Comparison of ENCODE assay signal across 22 cellular contexts in the genomic region with DNA sequence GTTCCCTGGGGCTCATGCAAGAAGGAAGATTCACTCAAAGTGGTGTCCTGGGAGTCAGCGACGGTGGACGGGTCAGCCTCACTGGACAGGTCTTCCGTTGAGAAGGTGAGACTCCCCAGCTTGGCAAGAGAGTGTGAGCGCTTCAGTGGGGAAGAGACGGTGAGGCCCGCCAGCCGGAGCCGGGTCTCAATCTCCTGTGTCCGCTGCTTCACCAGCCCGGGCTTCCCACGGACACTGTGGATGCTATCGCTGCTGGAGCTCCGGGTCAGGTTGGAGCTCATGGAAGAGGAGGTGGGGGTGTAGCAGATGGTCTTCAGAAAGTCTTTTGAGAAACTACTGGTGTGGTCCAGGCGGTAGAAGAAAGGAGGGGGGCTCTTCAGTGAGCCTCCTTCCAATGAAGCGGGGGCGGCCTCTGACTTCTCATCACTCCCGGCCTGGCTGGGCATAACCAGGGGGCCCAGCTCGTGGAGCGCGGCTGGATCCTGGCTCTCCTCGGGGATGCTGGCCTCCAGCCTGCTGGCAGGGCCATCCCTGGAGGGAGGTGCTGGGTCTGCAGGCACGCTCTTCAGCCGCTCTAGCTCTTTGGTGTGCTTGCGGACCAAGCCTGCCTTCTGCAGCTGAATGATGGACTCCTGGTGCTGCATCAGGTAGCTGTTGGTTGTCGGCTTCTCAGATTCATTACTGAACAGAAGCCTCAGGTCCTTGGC. TPM values are rescaled to one million over a fixed set of nuclear protein-coding genes. Genes with fewer than 3 reads are reported as not detected.
DNase-seq lines count a peak whose midpoint lies in the region; ATAC-seq and TF ChIP-seq lines count a peak whose summit lies in the region.
"Had no signal": no experiment of that assay in that cellular context is flagged by ENCODE, and none has a peak within 500 bp of the region (broad histone marks: within the 10 kb centered on the region; RNA-seq: fewer than 3 reads in every experiment).

No MANE protein-coding gene starts in this region.

- intact Hi-C loops in Right ventricle myocardium inferior (cut with DNase I): loop anchor here (5.0 kb wide), 2 partner anchors 56 to 96 kb away; a partner anchor contains a TSS
- intact Hi-C loops in cardiac septum (cut with DNase I): loop anchor here (5.0 kb wide), 1 partner anchor 96 kb away; no protein-coding TSS in a partner anchor
- intact Hi-C loops in heart left ventricle (cut with DNase I): loop anchor here in 6 of 10 donors (5.0 kb wide), 3 partner anchors 56 to 101 kb away; a partner anchor contains a TSS
- intact Hi-C loops in psoas muscle (cut with DNase I): loop anchor here (5.0 kb wide), 2 partner anchors 56 to 121 kb away; a partner anchor contains a TSS
- intact Hi-C loops in uterus (cut with DNase I; ENCODE audit: low total_unique reads): no loop called here

- peaks cover 7 to 76% (median 50%) of the 10 kb centered on the region in 12 donors for H3K4me1 ChIP-seq in heart left ventricle
- H3K4me1 ChIP-seq in psoas muscle: peaks cover 50% of the 10 kb centered on the region
- H3K4me1 ChIP-seq in uterus: no peaks in the 10 kb centered on the region
- H3K4me1 ChIP-seq: A549 had no signal

- peaks cover 2 to 95% (median 83%) of the 10 kb centered on the region in 9 donors for H3K36me3 ChIP-seq in heart left ventricle
- peaks cover 3 to 70% of the 10 kb centered on the region in 2 donors for H3K36me3 ChIP-seq in psoas muscle (ENCODE audit: insufficient read depth in 1 of 2, low read depth in 1 of 2)
- no peaks in the 10 kb centered on the region for H3K36me3 ChIP-seq in uterus
- H3K36me3 ChIP-seq: ovary had no signal

- H3K4me1 Mint-ChIP-seq in activated CD4-positive, alpha-beta memory T cell treated with anti-CD3 and anti-CD28 coated beads, Interleukin-2, amount 10 ng/mL, durations not matched to agents 7 days and 5 days: no peaks in the 10 kb centered on the region
- H3K4me1 Mint-ChIP-seq: activated naive CD8-positive, alpha-beta T cell treated with anti-CD3 and anti-CD28 coated beads, Interleukin-2, amount 10 ng/mL, durations not matched to agents 7 days and 5 days had no signal

- H3K9me3 ChIP-seq in heart left ventricle (no peaks in the 10 kb centered on the region), psoas muscle (no peaks in the 10 kb centered on the region), uterus (no peaks in the 10 kb centered on the region)
- H3K9me3 ChIP-seq: A549; BLaER1 treated with 17β-estradiol and CSF1 and Interleukin-3, amounts not matched to agents 10 nM and 100 nM; left lung; ovary; thyroid gland had no signal

- H3K36me3 Mint-ChIP-seq in activated CD4-positive, alpha-beta memory T cell treated with anti-CD3 and anti-CD28 coated beads, Interleukin-2, amount 10 ng/mL, durations not matched to agents 7 days and 5 days (ENCODE audit: low read depth): peaks cover 34% of the 10 kb centered on the region

- no peaks in the 10 kb centered on the region for H3K9me3 Mint-ChIP-seq in activated CD4-positive, alpha-beta memory T cell treated with anti-CD3 and anti-CD28 coated beads, Interleukin-2, amount 10 ng/mL, durations not matched to agents 7 days and 5 days
- H3K9me3 Mint-ChIP-seq: activated CD8-positive, alpha-beta T cell treated with anti-CD3 and anti-CD28 coated beads for 36 hours; activated naive CD8-positive, alpha-beta T cell treated with anti-CD3 and anti-CD28 coated beads, Interleukin-2, amount 10 ng/mL, durations not matched to agents 7 days and 5 days; endodermal cell; T-helper 1 cell treated with Interleukin-12 subunit alpha and Interleukin-12 subunit beta and Interleukin-4 antibody, amounts not matched to agents 30 μg/mL and 1 μg/mL, for 36 hours had no signal

- no peaks in the 10 kb centered on the region for H3K27me3 Mint-ChIP-seq in activated CD4-positive, alpha-beta memory T cell treated with anti-CD3 and anti-CD28 coated beads, Interleukin-2, amount 10 ng/mL, durations not matched to agents 7 days and 5 days
- H3K27me3 Mint-ChIP-seq: activated CD8-positive, alpha-beta T cell treated with anti-CD3 and anti-CD28 coated beads for 36 hours; activated naive CD8-positive, alpha-beta T cell treated with anti-CD3 and anti-CD28 coated beads, Interleukin-2, amount 10 ng/mL, durations not matched to agents 7 days and 5 days had no signal

- H3K4me3 Mint-ChIP-seq in activated CD4-positive, alpha-beta memory T cell treated with anti-CD3 and anti-CD28 coated beads, Interleukin-2, amount 10 ng/mL, durations not matched to agents 7 days and 5 days: no peak overlapping the region
- H3K4me3 Mint-ChIP-seq: activated CD8-positive, alpha-beta T cell treated with anti-CD3 and anti-CD28 coated beads for 36 hours; activated naive CD8-positive, alpha-beta T cell treated with anti-CD3 and anti-CD28 coated beads, Interleukin-2, amount 10 ng/mL, durations not matched to agents 7 days and 5 days; endodermal cell; T-helper 1 cell treated with Interleukin-12 subunit alpha and Interleukin-12 subunit beta and Interleukin-4 antibody, amounts not matched to agents 30 μg/mL and 1 μg/mL, for 36 hours had no signal

- TF ChIP-seq POLR2A in heart left ventricle (IDR thresholded peaks at IDR 0.05) (no peak), uterus (IDR thresholded peaks at IDR 0.05) (no peak), GM18505 (IDR thresholded peaks at IDR 0.05; ENCODE audit: borderline replicate concordance, extremely low read depth, insufficient read depth, insufficient read length) (no peak)

- H3K27me3 ChIP-seq in heart left ventricle: no peaks in the 10 kb centered on the region
- no peaks in the 10 kb centered on the region for H3K27me3 ChIP-seq in psoas muscle (ENCODE audit: insufficient read depth in 3 of 3, low read length in 2 of 3)
- no peaks in the 10 kb centered on the region for H3K27me3 ChIP-seq in uterus
- H3K27me3 ChIP-seq: BLaER1 treated with 17β-estradiol and CSF1 and Interleukin-3, amounts not matched to agents 10 nM and 100 nM; left lung; ovary; thyroid gland had no signal

- ATAC-seq in Right ventricle myocardium inferior: peak; percentile 76
- ATAC-seq in heart left ventricle: peak; percentile 59 to 80 (median 71)
- ATAC-seq in psoas muscle: peak; percentile 14 to 40 (median 16)
- no peak for ATAC-seq in GM18505 (IDR thresholded peaks at IDR 0.05; ENCODE audit: unreplicated experiment)
- ATAC-seq: A549; activated CD8-positive, alpha-beta T cell treated with anti-CD3 and anti-CD28 coated beads for 36 hours; left lung had no signal

- TF ChIP-seq CTCF in heart left ventricle (IDR thresholded peaks at IDR 0.05) (no peak), psoas muscle (IDR thresholded peaks at IDR 0.05) (no peak), uterus (IDR thresholded peaks at IDR 0.05) (peak in 1 of 4 experiments; percentile 7)

- peak overlapping the region in 11 of 12 donors; percentile 10 to 81 (median 44) for H3K27ac ChIP-seq in heart left ventricle
- H3K27ac ChIP-seq in psoas muscle: peak overlapping the region; percentile 80
- H3K27ac ChIP-seq in uterus: peak overlapping the region; percentile 60 to 64
- H3K27ac ChIP-seq: A549; BLaER1 treated with 17β-estradiol and CSF1 and Interleukin-3, amounts not matched to agents 10 nM and 100 nM; left lung; ovary; thyroid gland had no signal

- H3K4me3 ChIP-seq in heart left ventricle: no peak overlapping the region
- H3K4me3 ChIP-seq in psoas muscle: peak overlapping the region; percentile 2
- H3K4me3 ChIP-seq in uterus: no peak overlapping the region
- H3K4me3 ChIP-seq: A549; BLaER1 treated with 17β-estradiol and CSF1 and Interleukin-3, amounts not matched to agents 10 nM and 100 nM; left lung; ovary; smooth muscle cell; thyroid gland had no signal

- 62 to 79% (median 65%) methylated on average over 15 to 26 of the region's 26 CpGs for WGBS in heart left ventricle, 4 donors
- 48 to 68% (median 50%) methylated on average over 25 to 26 of the region's 26 CpGs for WGBS in psoas muscle, 3 donors

- POLR2A ChIA-PET in activated CD4-positive, alpha-beta memory T cell treated with anti-CD3 and anti-CD28 coated beads, Interleukin-2, amount 10 ng/mL, durations not matched to agents 7 days and 5 days (lab: Charles Lee): no interaction called here

- H3K27ac Mint-ChIP-seq in activated CD4-positive, alpha-beta memory T cell treated with anti-CD3 and anti-CD28 coated beads, Interleukin-2, amount 10 ng/mL, durations not matched to agents 7 days and 5 days: no peak overlapping the region
- H3K27ac Mint-ChIP-seq: activated CD8-positive, alpha-beta T cell treated with anti-CD3 and anti-CD28 coated beads for 36 hours; activated naive CD8-positive, alpha-beta T cell treated with anti-CD3 and anti-CD28 coated beads, Interleukin-2, amount 10 ng/mL, durations not matched to agents 7 days and 5 days; endodermal cell; T-helper 1 cell treated with Interleukin-12 subunit alpha and Interleukin-12 subunit beta and Interleukin-4 antibody, amounts not matched to agents 30 μg/mL and 1 μg/mL, for 36 hours had no signal

- DNase-seq in Right ventricle myocardium inferior (ENCODE audit: missing footprints) (peak; percentile 80), cardiac septum (ENCODE audit: low spot score) (no peak), heart left ventricle (peak; percentile 63 to 81 (median 73)), psoas muscle (peak in 1 of 2 donors; percentile 75), uterus (peak; percentile 76 to 85), cerebellar cortex (ENCODE audit: low spot score) (no peak)
- no peak for DNase-seq in activated CD4-positive, alpha-beta memory T cell treated with anti-CD3 and anti-CD28 coated beads, Interleukin-2, amount 10 ng/mL, durations not matched to agents 7 days and 5 days
- DNase-seq: activated CD8-positive, alpha-beta T cell treated with anti-CD3 and anti-CD28 coated beads for 36 hours; activated naive CD8-positive, alpha-beta T cell treated with anti-CD3 and anti-CD28 coated beads, Interleukin-2, amount 10 ng/mL, durations not matched to agents 7 days and 5 days; activated T-cell treated with anti-CD3 and anti-CD28 coated beads, Interleukin-2, amount 50 U/mL, for 48 hours; endodermal cell; Kasumi-1; NCI-H1092; NCI-H524; thyroid gland had no signal

- CTCF ChIA-PET in activated CD4-positive, alpha-beta memory T cell treated with anti-CD3 and anti-CD28 coated beads, Interleukin-2, amount 10 ng/mL, durations not matched to agents 7 days and 5 days (lab: Charles Lee): no interaction called here

RNA-seq across cellular contexts. Expression of a gene that starts 56.9 kb away (rescaled TPM):
- total RNA-seq in Right ventricle myocardium inferior (76.4 TPM), cardiac septum (74.7 TPM), heart left ventricle (100 to 1,000 TPM in 1 of 9 donors, 10 to 100 TPM in 8; 48.3 to 119 (median 68.5) TPM), psoas muscle (10 to 100 TPM; 32.4 to 67.1 (median 59.2) TPM), uterus (100 to 1,000 TPM; 129 to 357 (median 235) TPM)
- polyA plus RNA-seq in heart left ventricle (10 to 100 TPM; 18.3 to 55.2 TPM), psoas muscle (10 to 100 TPM; 16.9 to 40.5 (median 19.4) TPM)
- total RNA-seq in activated CD4-positive, alpha-beta memory T cell treated with anti-CD3 and anti-CD28 coated beads, Interleukin-2, amount 10 ng/mL, durations not matched to agents 7 days and 5 days: 10 to 100 TPM; 30.9 to 35.7 TPM

Comparison
In these comparisons a context has a peak if more than half of its experiments do, and no peak if none do; other contexts are left out.
1. DNase-seq: peak in Right ventricle myocardium inferior (single experiment), heart left ventricle (5 of 5) and uterus (2 of 2); none in cardiac septum (single experiment), activated CD4-positive, alpha-beta memory T cell treated with anti-CD3 and anti-CD28 coated beads, Interleukin-2, amount 10 ng/mL, durations not matched to agents 7 days and 5 days (single experiment) and cerebellar cortex (single experiment).
2. Peak in every context shown above with its lines, with median percentiles within 50 percentile points of each other: H3K27ac ChIP-seq.